8 cellular contexts compared by ENCODE assay signal in the genomic region with DNA sequence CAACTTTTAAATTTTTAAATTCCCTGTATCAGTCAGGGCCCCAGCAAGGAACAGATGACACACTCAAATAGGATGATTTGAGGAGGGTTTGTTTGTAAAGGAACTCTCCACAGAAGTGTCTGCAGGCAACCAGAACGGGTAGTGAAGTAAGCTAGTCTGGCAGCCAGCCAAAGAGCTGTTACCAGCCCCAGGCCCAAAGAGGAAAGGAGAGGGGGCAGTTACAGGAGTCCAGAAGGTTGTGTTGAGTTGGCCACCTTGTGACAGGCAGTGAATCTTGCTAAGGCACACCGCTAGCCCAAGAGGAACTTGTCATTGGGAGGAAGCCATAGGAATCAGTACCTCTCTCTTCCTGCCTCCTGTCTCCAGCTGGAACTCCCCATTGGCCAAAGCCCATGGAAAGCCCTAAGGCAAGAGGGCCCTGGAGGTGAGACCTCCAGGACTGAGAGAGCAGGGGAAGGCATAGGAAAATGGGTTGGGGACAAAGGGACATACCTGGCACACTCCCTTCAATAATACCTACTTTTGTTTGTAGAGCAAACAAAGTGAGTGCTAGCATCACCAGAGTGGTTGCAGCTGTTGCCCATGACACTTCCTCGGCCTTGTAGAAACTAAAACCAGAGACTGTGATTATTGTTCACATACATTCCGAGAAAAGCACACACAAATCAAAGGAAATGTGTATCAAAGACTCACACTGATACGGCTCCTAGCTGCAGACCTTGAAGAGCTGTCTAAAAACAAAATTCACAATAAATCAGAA. TPM values are rescaled to one million over a fixed set of nuclear protein-coding genes. Genes with fewer than 3 reads are reported as not detected.
A peak's percentile ranks its signal among the peaks of the same experiment; 100 is the strongest.
DNase-seq lines count a peak whose midpoint lies in the region; ATAC-seq and TF ChIP-seq lines count a peak whose summit lies in the region.

No MANE protein-coding gene starts in this region.

- ATAC-seq in T-cell (replicated peaks in 1 of 4): no peak

- H3K4me3 Mint-ChIP-seq in immature natural killer cell (no peak overlapping the region), T-cell (no peak overlapping the region)

- POLR2A ChIA-PET in T-cell (lab: Charles Lee): no interaction called here

- no peaks in the 10 kb centered on the region for H3K36me3 Mint-ChIP-seq in immature natural killer cell
- no peaks in the 10 kb centered on the region for H3K36me3 Mint-ChIP-seq in T-cell

- no peaks in the 10 kb centered on the region for H3K36me3 ChIP-seq in BE2C

- no peaks in the 10 kb centered on the region for H3K9me3 Mint-ChIP-seq in immature natural killer cell
- H3K9me3 Mint-ChIP-seq in T-cell: no peaks in the 10 kb centered on the region

- H3K4me3 ChIP-seq in BE2C (ENCODE audit: low read depth, low read length): no peak overlapping the region
- H3K4me3 ChIP-seq in cardiac fibroblast (replicated peaks in 1 of 2; ENCODE audit: low read depth in 2 of 2, low read length in 2 of 2): no peak overlapping the region

- no peaks in the 10 kb centered on the region for H3K4me1 ChIP-seq in BE2C

- peaks cover 6 to 12% of the 10 kb centered on the region in 2 donors for H3K4me1 Mint-ChIP-seq in immature natural killer cell
- H3K4me1 Mint-ChIP-seq in T-cell: peaks cover 6 to 13% (median 11%) of the 10 kb centered on the region in 3 donors

- peak; percentile 65 for DNase-seq in BE2C
- DNase-seq in KG1 (lab: John Stamatoyannopoulos, UW): peak; percentile 29
- DNase-seq in NCI-H524 (lab: John Stamatoyannopoulos, UW): peak; percentile 5 to 54
- DNase-seq in cardiac fibroblast (ENCODE audit: low read depth in 2 of 2): peak; percentile 7
- no peak for DNase-seq in immature natural killer cell
- no peak for DNase-seq in activated CD4-positive, alpha-beta T cell treated with anti-CD3 and anti-CD28 coated beads for 4 hours
- no peak for DNase-seq in T-helper 9 cell
- DNase-seq in T-cell: no peak

- CTCF ChIA-PET in T-cell (lab: Charles Lee): interaction anchor here (0.5 to 3.9 kb wide), 3 partner anchors 25 to 107 kb away, joined by 3 to 62 read pairs (median 4); a partner anchor contains a TSS

- no peak overlapping the region for H3K27ac Mint-ChIP-seq in immature natural killer cell
- no peak overlapping the region for H3K27ac Mint-ChIP-seq in T-cell

- TF ChIP-seq CTCF in BE2C (IDR thresholded peaks at IDR 0.05; ENCODE audit: low read depth, low read length) (no peak), cardiac fibroblast (IDR thresholded peaks at IDR 0.05; ENCODE audit: low read depth, low read length) (no peak)

- peaks cover 3 to 15% (median 12%) of the 10 kb centered on the region in 3 donors for H3K27me3 Mint-ChIP-seq in immature natural killer cell (ENCODE audit: low read depth in 3 of 3)
- peaks cover 7 to 16% of the 10 kb centered on the region in 2 donors for H3K27me3 Mint-ChIP-seq in T-cell

- H3K27me3 ChIP-seq in BE2C: no peaks in the 10 kb centered on the region

- H3K9me3 ChIP-seq in BE2C: no peaks in the 10 kb centered on the region

RNA-seq across cellular contexts. Expression of a gene that starts 25.4 kb away (rescaled TPM):
- polyA plus RNA-seq in BE2C (2012; ENCODE audit: insufficient read depth, insufficient read length, low read depth): 11.1 TPM
- polyA plus RNA-seq in immature natural killer cell: 10 to 100 TPM in 2 of 3 donors, 1 to 10 TPM in 1; 9.3 to 15.0 (median 12.2) TPM
- total RNA-seq in T-cell: 10 to 100 TPM; 19.4 to 31.4 (median 28.1) TPM

RNA-seq across cellular contexts. Expression of a gene that starts 55.9 kb away (rescaled TPM):
- 0.25 TPM for polyA plus RNA-seq in BE2C (2012; ENCODE audit: insufficient read depth, insufficient read length, low read depth)
- polyA plus RNA-seq in immature natural killer cell: not detected
- total RNA-seq in T-cell: under 1 TPM in 1 of 5 donors, not detected in 4; 0.16 TPM

Comparison
In these comparisons a context has a peak if more than half of its experiments do, and no peak if none do; other contexts are left out.
1. DNase-seq: peak in BE2C (single experiment), KG1 (single experiment), NCI-H524 (2 of 2) and cardiac fibroblast (2 of 2); none in immature natural killer cell (0 of 3), activated CD4-positive, alpha-beta T cell treated with anti-CD3 and anti-CD28 coated beads for 4 hours (0 of 2), T-helper 9 cell (single experiment) and T-cell (0 of 34).